ENCODE assay signal across 8 cellular contexts in genomic region chr16:47037396-47037745, GRCh38.
DNase-seq lines count a peak whose midpoint lies in the region; ATAC-seq, FAIRE-seq and TF ChIP-seq lines count a peak whose summit lies in the region.

No MANE protein-coding gene starts in this region.

- peak overlapping the region; percentile 93 for H3K4me2 ChIP-seq in HepG2 (ENCODE audit: low read depth, low read length)

- no peak for DNase-seq in RWPE1 (ENCODE audit: low spot score)
- DNase-seq in breast epithelium (ENCODE audit: low spot score in 2 of 2), result no peak
- DNase-seq in HepG2 (ENCODE audit: low spot score), result no peak
- DNase-seq in stimulated activated CD8-positive, alpha-beta memory T cell treated with anti-CD3 and anti-CD28 coated beads, Interleukin-15, amount 100 ng/mL, for 24 hours (ENCODE audit: low read depth), result peak; percentile 7
- no peak for DNase-seq in cerebellar nuclear complex (lab: John Stamatoyannopoulos, UW)
- DNase-seq in NCI-H1105 (lab: John Stamatoyannopoulos, UW), result no peak

- no peak for TF ChIP-seq RAD21 in HepG2 (CRISPR knock-in tag; IDR thresholded peaks at IDR 0.05)

- no peak overlapping the region for H2AFZ ChIP-seq in HepG2 (ENCODE audit: low read length)

- H3K9me3 ChIP-seq in breast epithelium, result no peaks in the 10 kb centered on the region
- no peaks in the 10 kb centered on the region for H3K9me3 ChIP-seq in HepG2 (ENCODE audit: low read length)

- CTCF ChIA-PET in RWPE1 (lab: Yijun Ruan, JAX) (interaction anchor here (0.5 to 1.9 kb wide), 18 partner anchors 9 to 1128 kb away, joined by 3 to 11 read pairs (median 4); partner anchors contain the start of gene NETO2), HepG2 (lab: Yijun Ruan, JAX; ENCODE audit: low intra/inter-chr PET ratio, low total read pairs) (interaction anchor here (1.2 to 3.1 kb wide), 5 partner anchors 89 to 1127 kb away, joined by 3 to 17 read pairs (median 8); partner anchors contain the start of gene NETO2)

- H4K20me1 ChIP-seq in HepG2 (ENCODE audit: insufficient read depth, low read length), result no peaks in the 10 kb centered on the region

- H3K4me3 ChIP-seq in breast epithelium (peak overlapping the region; percentile 61 to 88 (median 68)), HepG2 (replicated peaks in 1 of 3; ENCODE audit: insufficient read depth in 1 of 3, low read depth in 2 of 3, low read length in 3 of 3) (peak overlapping the region; percentile 61 to 80 (median 80))

- intact Hi-C loops in breast epithelium (cut with DNase I; ENCODE audit: low total_unique reads), result no loop called here
- intact Hi-C loops in HepG2 (cut with micrococcal nuclease; ENCODE audit: unreplicated experiment), result loop anchor here (1.0 to 5.0 kb wide), 3 partner anchors 90 to 1125 kb away; no protein-coding TSS in a partner anchor

- no TSS peak for BruUV-seq in HepG2 (replicated peaks; lab: Mats Ljungman, UMichigan)

- peak overlapping the region; percentile 33; the same call in 1 of the 2 replicates for H3K27ac ChIP-seq in RWPE1
- H3K27ac ChIP-seq in breast epithelium, result peak overlapping the region; percentile 56 to 74
- H3K27ac ChIP-seq in HepG2 (ENCODE audit: extremely low read length, insufficient read depth, low read length), result no peak overlapping the region

- H3K9ac ChIP-seq in HepG2 (ENCODE audit: insufficient read depth, low read depth, low read length), result peak overlapping the region; percentile 50

- no peak for TF ChIP-seq POLR2A in breast epithelium (IDR thresholded peaks at IDR 0.05)
- TF ChIP-seq POLR2A in HepG2 (IDR thresholded peaks at IDR 0.05; ENCODE audit: insufficient read depth in 1 of 2, low read depth in 2 of 2, low read length in 2 of 2), result no peak

- ATAC-seq in GM18861 (IDR thresholded peaks at IDR 0.05; ENCODE audit: unreplicated experiment) (peak; percentile 18), HG02840 (IDR thresholded peaks at IDR 0.05; ENCODE audit: low FRiP score, unreplicated experiment) (peak; percentile 38), HepG2 (peak; percentile 48)

- TF ChIP-seq CTCF in RWPE1 (conservative IDR thresholded peaks at IDR 0.05; ENCODE audit: low read depth) (no peak), breast epithelium (IDR thresholded peaks at IDR 0.05) (no peak), HepG2 (CRISPR knock-in tag; IDR thresholded peaks at IDR 0.05) (no peak)

- TF ChIP-seq EP300 in HepG2 (IDR thresholded peaks at IDR 0.05; ENCODE audit: low read depth in 2 of 2, low read length in 2 of 2), result no peak
- TF ChIP-seq EP300 in HepG2 (CRISPR knock-in tag; IDR thresholded peaks at IDR 0.05; ENCODE audit: borderline replicate concordance), result no peak

- POLR2A ChIA-PET in RWPE1 (lab: Yijun Ruan, JAX; ENCODE audit: low non-redundant PET) (no interaction called here), HepG2 (lab: Yijun Ruan, JAX) (interaction anchor here (0.7 to 1.3 kb wide), 3 partner anchors 45 to 1737 kb away, joined by 3 to 4 read pairs (median 4); no protein-coding TSS in a partner anchor)

- 2% methylated on average over 13 of the region's 24 CpGs for whole genome bisulfite sequencing in HepG2 (ENCODE audit: low lambda C conversion rate)

- H3K27me3 ChIP-seq in breast epithelium (no peaks in the 10 kb centered on the region), HepG2 (ENCODE audit: control insufficient read depth in 1 of 2, insufficient read depth in 2 of 2, low read length in 2 of 2) (peaks cover 0 to 41% of the 10 kb centered on the region in 2 experiments; a peak in 4 of 5 replicates)

- FAIRE-seq in HepG2 (lab: Jason Lieb, UNC), result no peak

- in situ Hi-C loops in HepG2 (cut with HindIII; ENCODE audit: extremely low pct_ligation_motif_present, low pct_unique_long_range_greater_than_20kb), result loop anchor here (5.0 kb wide), 2 partner anchors 105 to 1125 kb away; partner anchors contain the start of gene NETO2

- H3K36me3 ChIP-seq in breast epithelium (no peaks in the 10 kb centered on the region), HepG2 (replicated peaks in 1 of 2; ENCODE audit: control insufficient read depth in 1 of 2, insufficient read depth in 2 of 2, low read length in 2 of 2) (no peaks in the 10 kb centered on the region)

- no peaks in the 10 kb centered on the region for H3K4me1 ChIP-seq in breast epithelium
- H3K4me1 ChIP-seq in HepG2 (ENCODE audit: insufficient read depth, low read length), result peaks cover 26% of the 10 kb centered on the region

- no peaks in the 10 kb centered on the region for H3K79me2 ChIP-seq in HepG2 (ENCODE audit: insufficient read depth, low read length)

TF ChIP-seq in HepG2, 621 proteins besides CTCF, POLR2A, EP300 and RAD21 (continues in another document):
- TF ChIP-seq ZNF274 (CRISPR knock-in tag; IDR thresholded peaks at IDR 0.05) (peak; percentile 44), HNRNPLL (IDR thresholded peaks at IDR 0.05; ENCODE audit: low read depth, low read length, poor library complexity, severe bottlenecking) (peak; percentile 64), TAF1 (CRISPR knock-in tag; IDR thresholded peaks at IDR 0.05) (0 out of 2 replicates have a peak, but pooled peaks have one; percentile 11), ZNF12 (CRISPR knock-in tag; IDR thresholded peaks at IDR 0.05) (no peak), ZNF292 (CRISPR knock-in tag; IDR thresholded peaks at IDR 0.05; ENCODE audit: borderline replicate concordance, low read depth) (0 out of 2 replicates have a peak, but pooled peaks have one; percentile 33), ZNF615 (CRISPR knock-in tag; IDR thresholded peaks at IDR 0.05; ENCODE audit: borderline replicate concordance) (no peak), ZNF501 (CRISPR knock-in tag; IDR thresholded peaks at IDR 0.05) (peak; percentile 43), RARA (CRISPR knock-in tag; IDR thresholded peaks at IDR 0.05) (peak; percentile 0; the same call in 1 of the 2 replicates), ZNF850 (CRISPR knock-in tag; conservative IDR thresholded peaks at IDR 0.05) (0 out of 2 replicates have a peak, but pooled peaks have one; percentile 23), FUBP1 (CRISPR knock-in tag; IDR thresholded peaks at IDR 0.05; ENCODE audit: borderline replicate concordance) (peak; percentile 26; the same call in 1 of the 2 replicates), ZNF296 (CRISPR knock-in tag; conservative IDR thresholded peaks at IDR 0.05) (no peak), NR2F1 (CRISPR knock-in tag; IDR thresholded peaks at IDR 0.05) (no peak), SRSF1 (optimal IDR thresholded peaks at IDR 0.05; ENCODE audit: low read depth, low read length) (peak; percentile 62), SMAD3 (CRISPR knock-in tag; IDR thresholded peaks at IDR 0.05) (0 out of 2 replicates have a peak, but pooled peaks have one; percentile 11), GLI4 (CRISPR knock-in tag; IDR thresholded peaks at IDR 0.05; ENCODE audit: borderline replicate concordance) (0 out of 2 replicates have a peak, but pooled peaks have one; percentile 38), UBTF (CRISPR knock-in tag; IDR thresholded peaks at IDR 0.05) (no peak), ZNF337 (CRISPR knock-in tag; IDR thresholded peaks at IDR 0.05; ENCODE audit: borderline replicate concordance, low read depth) (0 out of 2 replicates have a peak, but pooled peaks have one; percentile 22)
